1 cellular context compared by ENCODE assay signal in the genomic region with DNA sequence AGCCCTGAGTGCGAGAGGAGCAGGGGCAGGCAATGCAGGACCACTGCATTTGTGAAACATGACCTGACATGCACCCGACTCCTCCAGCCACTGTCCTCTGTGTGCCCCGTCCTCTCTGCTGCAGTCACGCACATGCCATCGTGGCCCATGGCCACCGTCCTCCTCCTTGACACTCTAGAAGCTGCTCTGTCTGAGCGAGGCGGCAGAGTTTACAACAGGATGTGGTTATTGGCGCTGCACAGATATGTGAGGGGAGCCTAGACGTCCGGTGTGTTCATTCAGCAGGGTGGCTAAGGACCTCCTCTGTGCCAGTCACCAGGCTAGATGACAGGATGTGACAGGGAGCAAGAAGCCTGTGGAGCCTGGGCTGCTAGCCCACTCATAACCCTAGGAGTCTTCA.
TF ChIP-seq lines count a peak whose summit lies in the region.

No MANE protein-coding gene starts in this region.

TF ChIP-seq in HepG2, 621 proteins besides CTCF, POLR2A, EP300 and RAD21 (continued from another document):
- TF ChIP-seq, protein P1, sequence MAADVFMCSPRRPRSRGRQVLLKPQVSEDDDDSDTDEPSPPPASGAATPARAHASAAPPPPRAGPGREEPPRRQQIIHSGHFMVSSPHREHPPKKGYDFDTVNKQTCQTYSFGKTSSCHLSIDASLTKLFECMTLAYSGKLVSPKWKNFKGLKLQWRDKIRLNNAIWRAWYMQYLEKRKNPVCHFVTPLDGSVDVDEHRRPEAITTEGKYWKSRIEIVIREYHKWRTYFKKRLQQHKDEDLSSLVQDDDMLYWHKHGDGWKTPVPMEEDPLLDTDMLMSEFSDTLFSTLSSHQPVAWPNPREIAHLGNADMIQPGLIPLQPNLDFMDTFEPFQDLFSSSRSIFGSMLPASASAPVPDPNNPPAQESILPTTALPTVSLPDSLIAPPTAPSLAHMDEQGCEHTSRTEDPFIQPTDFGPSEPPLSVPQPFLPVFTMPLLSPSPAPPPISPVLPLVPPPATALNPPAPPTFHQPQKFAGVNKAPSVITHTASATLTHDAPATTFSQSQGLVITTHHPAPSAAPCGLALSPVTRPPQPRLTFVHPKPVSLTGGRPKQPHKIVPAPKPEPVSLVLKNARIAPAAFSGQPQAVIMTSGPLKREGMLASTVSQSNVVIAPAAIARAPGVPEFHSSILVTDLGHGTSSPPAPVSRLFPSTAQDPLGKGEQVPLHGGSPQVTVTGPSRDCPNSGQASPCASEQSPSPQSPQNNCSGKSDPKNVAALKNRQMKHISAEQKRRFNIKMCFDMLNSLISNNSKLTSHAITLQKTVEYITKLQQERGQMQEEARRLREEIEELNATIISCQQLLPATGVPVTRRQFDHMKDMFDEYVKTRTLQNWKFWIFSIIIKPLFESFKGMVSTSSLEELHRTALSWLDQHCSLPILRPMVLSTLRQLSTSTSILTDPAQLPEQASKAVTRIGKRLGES (CRISPR knock-in tag; IDR thresholded peaks at IDR 0.05; ENCODE audit: borderline replicate concordance) = no peak
- TF ChIP-seq TAF1 (CRISPR knock-in tag; IDR thresholded peaks at IDR 0.05) (0 out of 2 replicates have a peak, but pooled peaks have one; percentile 11), ZBTB3 (CRISPR knock-in tag; IDR thresholded peaks at IDR 0.05; ENCODE audit: borderline replicate concordance, low read depth) (no peak), NFE2L1 (CRISPR knock-in tag; IDR thresholded peaks at IDR 0.05; ENCODE audit: borderline replicate concordance) (no peak), ZNF549 (CRISPR knock-in tag; IDR thresholded peaks at IDR 0.05) (no peak), ZC3H13 (CRISPR knock-in tag; IDR thresholded peaks at IDR 0.05) (0 out of 2 replicates have a peak, but pooled peaks have one; percentile 35), ZMYM3 (CRISPR knock-in tag; IDR thresholded peaks at IDR 0.05) (no peak), ZNF644 (CRISPR knock-in tag; IDR thresholded peaks at IDR 0.05; ENCODE audit: low read depth) (no peak), RXRA (CRISPR knock-in tag; IDR thresholded peaks at IDR 0.05) (peak; percentile 21; the same call in 1 of the 2 replicates), TOPORS (CRISPR knock-in tag; IDR thresholded peaks at IDR 0.05) (no peak), DPF2 (CRISPR knock-in tag; IDR thresholded peaks at IDR 0.05; ENCODE audit: borderline replicate concordance, low read depth) (no peak), ZNF263 (CRISPR knock-in tag; IDR thresholded peaks at IDR 0.05) (peak; percentile 60)
- TF ChIP-seq, protein P2, sequence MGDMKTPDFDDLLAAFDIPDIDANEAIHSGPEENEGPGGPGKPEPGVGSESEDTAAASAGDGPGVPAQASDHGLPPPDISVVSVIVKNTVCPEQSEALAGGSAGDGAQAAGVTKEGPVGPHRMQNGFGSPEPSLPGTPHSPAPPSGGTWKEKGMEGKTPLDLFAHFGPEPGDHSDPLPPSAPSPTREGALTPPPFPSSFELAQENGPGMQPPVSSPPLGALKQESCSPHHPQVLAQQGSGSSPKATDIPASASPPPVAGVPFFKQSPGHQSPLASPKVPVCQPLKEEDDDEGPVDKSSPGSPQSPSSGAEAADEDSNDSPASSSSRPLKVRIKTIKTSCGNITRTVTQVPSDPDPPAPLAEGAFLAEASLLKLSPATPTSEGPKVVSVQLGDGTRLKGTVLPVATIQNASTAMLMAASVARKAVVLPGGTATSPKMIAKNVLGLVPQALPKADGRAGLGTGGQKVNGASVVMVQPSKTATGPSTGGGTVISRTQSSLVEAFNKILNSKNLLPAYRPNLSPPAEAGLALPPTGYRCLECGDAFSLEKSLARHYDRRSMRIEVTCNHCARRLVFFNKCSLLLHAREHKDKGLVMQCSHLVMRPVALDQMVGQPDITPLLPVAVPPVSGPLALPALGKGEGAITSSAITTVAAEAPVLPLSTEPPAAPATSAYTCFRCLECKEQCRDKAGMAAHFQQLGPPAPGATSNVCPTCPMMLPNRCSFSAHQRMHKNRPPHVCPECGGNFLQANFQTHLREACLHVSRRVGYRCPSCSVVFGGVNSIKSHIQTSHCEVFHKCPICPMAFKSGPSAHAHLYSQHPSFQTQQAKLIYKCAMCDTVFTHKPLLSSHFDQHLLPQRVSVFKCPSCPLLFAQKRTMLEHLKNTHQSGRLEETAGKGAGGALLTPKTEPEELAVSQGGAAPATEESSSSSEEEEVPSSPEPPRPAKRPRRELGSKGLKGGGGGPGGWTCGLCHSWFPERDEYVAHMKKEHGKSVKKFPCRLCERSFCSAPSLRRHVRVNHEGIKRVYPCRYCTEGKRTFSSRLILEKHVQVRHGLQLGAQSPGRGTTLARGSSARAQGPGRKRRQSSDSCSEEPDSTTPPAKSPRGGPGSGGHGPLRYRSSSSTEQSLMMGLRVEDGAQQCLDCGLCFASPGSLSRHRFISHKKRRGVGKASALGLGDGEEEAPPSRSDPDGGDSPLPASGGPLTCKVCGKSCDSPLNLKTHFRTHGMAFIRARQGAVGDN (CRISPR knock-in tag; IDR thresholded peaks at IDR 0.05) = peak; percentile 67
- TF ChIP-seq, protein P3, sequence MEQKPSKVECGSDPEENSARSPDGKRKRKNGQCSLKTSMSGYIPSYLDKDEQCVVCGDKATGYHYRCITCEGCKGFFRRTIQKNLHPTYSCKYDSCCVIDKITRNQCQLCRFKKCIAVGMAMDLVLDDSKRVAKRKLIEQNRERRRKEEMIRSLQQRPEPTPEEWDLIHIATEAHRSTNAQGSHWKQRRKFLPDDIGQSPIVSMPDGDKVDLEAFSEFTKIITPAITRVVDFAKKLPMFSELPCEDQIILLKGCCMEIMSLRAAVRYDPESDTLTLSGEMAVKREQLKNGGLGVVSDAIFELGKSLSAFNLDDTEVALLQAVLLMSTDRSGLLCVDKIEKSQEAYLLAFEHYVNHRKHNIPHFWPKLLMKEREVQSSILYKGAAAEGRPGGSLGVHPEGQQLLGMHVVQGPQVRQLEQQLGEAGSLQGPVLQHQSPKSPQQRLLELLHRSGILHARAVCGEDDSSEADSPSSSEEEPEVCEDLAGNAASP (CRISPR knock-in tag; IDR thresholded peaks at IDR 0.05; ENCODE audit: borderline replicate concordance) = peak; percentile 67; the same call in 1 of the 2 replicates
